Comparison of ENCODE assay signal across 17 cellular contexts in genomic region chr4:40536032-40536431, GRCh38.
DNase-seq lines count a peak whose midpoint lies in the region; ATAC-seq and TF ChIP-seq lines count a peak whose summit lies in the region.
"Had no signal": no experiment of that assay in that cellular context is flagged by ENCODE, and none has a peak within 500 bp of the region (broad histone marks: within the 10 kb centered on the region; RNA-seq: fewer than 3 reads in every experiment).

No MANE protein-coding gene starts in this region.

- no peak overlapping the region for H3K14ac ChIP-seq in IMR-90 (replicated peaks; ENCODE audit: low read depth, low read length)

- H2AFZ ChIP-seq in IMR-90 (replicated peaks; ENCODE audit: low read length, poor library complexity): no peak overlapping the region

- H3K4me1 ChIP-seq in IMR-90 (ENCODE audit: control insufficient read depth, insufficient read depth, low read length): no peaks in the 10 kb centered on the region
- H3K4me1 ChIP-seq: gastroesophageal sphincter, prostate gland had no signal

- in situ Hi-C loops in IMR-90 (cut with MboI; ENCODE audit: low sequenced_read_pairs): no loop called here

- H3K79me1 ChIP-seq in IMR-90 (ENCODE audit: low read depth in 1 of 2, low read length in 2 of 2): no peaks in the 10 kb centered on the region

- peak overlapping the region; percentile 97 for H3K27ac Mint-ChIP-seq in stimulated activated memory B cell treated with anti-CD40 and anti-IgM and Interleukin-4, amounts not matched to agents 10 μg/mL and 1 μg/mL and 100 μg/mL, for 72 hours
- H3K27ac Mint-ChIP-seq: naive thymus-derived CD8-positive, alpha-beta T cell had no signal

- POLR2A ChIA-PET in IMR-90 (lab: Charles Lee; ENCODE audit: unreplicated experiment): no interaction called here

- no peaks in the 10 kb centered on the region for H3K27me3 Mint-ChIP-seq in stimulated activated memory B cell treated with anti-CD40 and anti-IgM and Interleukin-4, amounts not matched to agents 10 μg/mL and 1 μg/mL and 100 μg/mL, for 72 hours
- H3K27me3 Mint-ChIP-seq: naive thymus-derived CD8-positive, alpha-beta T cell had no signal

- TF ChIP-seq CTCF in IMR-90 (conservative IDR thresholded peaks at IDR 0.05; ENCODE audit: low read depth, low read length): no peak

- no peak overlapping the region for H3K4me3 ChIP-seq in IMR-90 (ENCODE audit: insufficient read depth, low read depth, low read length)
- H3K4me3 ChIP-seq: gastroesophageal sphincter, lung, prostate gland, stomach had no signal

- no peak overlapping the region for H3K23ac ChIP-seq in IMR-90 (ENCODE audit: low read depth, low read length)

- H3K27me3 ChIP-seq in IMR-90 (ENCODE audit: control insufficient read depth, insufficient read depth, low read length): no peaks in the 10 kb centered on the region
- H3K27me3 ChIP-seq: gastroesophageal sphincter, stomach had no signal

- CTCF ChIA-PET in IMR-90 (lab: Yijun Ruan, JAX): no interaction called here

- no peak for DNase-seq in IMR-90
- DNase-seq in NCI-H2227 treated with DMSO at 0.1 percent for 48 hours (lab: John Stamatoyannopoulos, UW): no peak
- DNase-seq in DMS 273 (lab: John Stamatoyannopoulos, UW; ENCODE audit: unreplicated experiment): no peak
- no peak for DNase-seq in DMS53 treated with DMSO at 0.1 percent for 48 hours (lab: John Stamatoyannopoulos, UW; ENCODE audit: unreplicated experiment)
- no peak for DNase-seq in NCI-H748 treated with DMSO at 0.1 percent for 48 hours (lab: John Stamatoyannopoulos, UW)
- DNase-seq: aorta; naive thymus-derived CD8-positive, alpha-beta T cell; PC-3; stimulated activated CD4-positive, alpha-beta T cell treated with anti-CD3 and anti-CD28 coated beads, Interleukin-12 subunit alpha, Interleukin-12 subunit beta, amount 100 ng/mL, for 4 hours; stomach had no signal

- no peaks in the 10 kb centered on the region for H3K9me3 Mint-ChIP-seq in stimulated activated memory B cell treated with anti-CD40 and anti-IgM and Interleukin-4, amounts not matched to agents 10 μg/mL and 1 μg/mL and 100 μg/mL, for 72 hours
- H3K9me3 Mint-ChIP-seq: naive thymus-derived CD8-positive, alpha-beta T cell had no signal

- no peak for TF ChIP-seq POLR2A in IMR-90 (IDR thresholded peaks at IDR 0.05; ENCODE audit: low read depth, low read length)

- H2BK5ac ChIP-seq in IMR-90 (ENCODE audit: low read depth, low read length, poor library complexity, severe bottlenecking): no peak overlapping the region

- no peak overlapping the region for H2BK120ac ChIP-seq in IMR-90 (ENCODE audit: low read depth, low read length)

- H3K27ac ChIP-seq in IMR-90 (ENCODE audit: insufficient read depth, low read length): no peak overlapping the region
- H3K27ac ChIP-seq: gastroesophageal sphincter, prostate gland had no signal

- no peaks in the 10 kb centered on the region for H3K9me3 ChIP-seq in IMR-90 (ENCODE audit: control insufficient read depth, insufficient read depth, low read length)
- H3K9me3 ChIP-seq: gastroesophageal sphincter, prostate gland, stomach had no signal

- no peak overlapping the region for H3K18ac ChIP-seq in IMR-90 (ENCODE audit: low read depth, low read length)

- no peak overlapping the region for H3K56ac ChIP-seq in IMR-90 (ENCODE audit: extremely low read depth, insufficient read depth, low read length)

- H4K5ac ChIP-seq in IMR-90 (ENCODE audit: low read depth, low read length): no peak overlapping the region

- H4K91ac ChIP-seq in IMR-90 (ENCODE audit: insufficient read depth, low read depth, low read length): no peak overlapping the region

- no peak overlapping the region for H2AK5ac ChIP-seq in IMR-90 (ENCODE audit: low read depth, low read length)

- no peaks in the 10 kb centered on the region for H3K36me3 ChIP-seq in IMR-90 (ENCODE audit: control insufficient read depth, insufficient read depth, low read length)
- H3K36me3 ChIP-seq: gastroesophageal sphincter, prostate gland had no signal

- no peak overlapping the region for H2AK9ac ChIP-seq in IMR-90 (replicated peaks; ENCODE audit: low read depth, low read length, poor library complexity)

- H3K9ac ChIP-seq in IMR-90 (ENCODE audit: low read depth, low read length): no peak overlapping the region

- no peak for TF ChIP-seq RAD21 in IMR-90 (IDR thresholded peaks at IDR 0.05; ENCODE audit: low read length)

- intact Hi-C loops in IMR-90 (cut with micrococcal nuclease): no loop called here

- no peaks in the 10 kb centered on the region for H3K9me1 ChIP-seq in IMR-90 (ENCODE audit: insufficient read depth, low read length)

- peaks cover 42% of the 10 kb centered on the region for H3K4me1 Mint-ChIP-seq in stimulated activated memory B cell treated with anti-CD40 and anti-IgM and Interleukin-4, amounts not matched to agents 10 μg/mL and 1 μg/mL and 100 μg/mL, for 72 hours

- H3K4me2 ChIP-seq in IMR-90 (ENCODE audit: low read depth, low read length): no peak overlapping the region

- H4K20me1 ChIP-seq in IMR-90 (ENCODE audit: insufficient read depth, low read length): no peaks in the 10 kb centered on the region

- dilution Hi-C loops in IMR-90 (cut with HindIII; ENCODE audit: low sequenced_read_pairs, unreplicated experiment): no loop called here

- no peak overlapping the region for H2BK20ac ChIP-seq in IMR-90 (ENCODE audit: low read depth, low read length)

- no peak overlapping the region for H3K4ac ChIP-seq in IMR-90 (ENCODE audit: low read depth, low read length)

- 100% methylated on average over 2 of the region's 4 CpGs; no CpG with 5 or more reads in 1 of the 2 experiments for WGBS in IMR-90 (ENCODE audit: extremely low coverage in 2 of 2, insufficient read length in 1 of 2), 2 experiments

- BruUV-seq in IMR-90 (replicated peaks; lab: Mats Ljungman, UMichigan): no TSS peak

- H2BK15ac ChIP-seq in IMR-90 (ENCODE audit: low read depth, low read length): no peak overlapping the region

- ATAC-seq in GM18867 (IDR thresholded peaks at IDR 0.05; ENCODE audit: unreplicated experiment): peak; percentile 79
- peak; percentile 70 for ATAC-seq in GM21529 (IDR thresholded peaks at IDR 0.05; ENCODE audit: unreplicated experiment)
- no peak for ATAC-seq in IMR-90 (ENCODE audit: low read depth)
- ATAC-seq in stimulated activated memory B cell treated with anti-CD40 and anti-IgM and Interleukin-4, amounts not matched to agents 10 μg/mL and 1 μg/mL and 100 μg/mL, for 72 hours: peak; percentile 96
- ATAC-seq: gastroesophageal sphincter; HepG2; naive thymus-derived CD8-positive, alpha-beta T cell; PC-3 had no signal

- no peak overlapping the region for H4K8ac ChIP-seq in IMR-90 (ENCODE audit: low read depth in 2 of 2, low read length in 2 of 2)

- H3K4me3 Mint-ChIP-seq in stimulated activated memory B cell treated with anti-CD40 and anti-IgM and Interleukin-4, amounts not matched to agents 10 μg/mL and 1 μg/mL and 100 μg/mL, for 72 hours: peak overlapping the region; percentile 61
- H3K4me3 Mint-ChIP-seq: naive thymus-derived CD8-positive, alpha-beta T cell had no signal

- H3K36me3 Mint-ChIP-seq in stimulated activated memory B cell treated with anti-CD40 and anti-IgM and Interleukin-4, amounts not matched to agents 10 μg/mL and 1 μg/mL and 100 μg/mL, for 72 hours: peaks cover 9% of the 10 kb centered on the region
- H3K36me3 Mint-ChIP-seq: naive thymus-derived CD8-positive, alpha-beta T cell had no signal

TF ChIP-seq in IMR-90, 13 proteins besides CTCF, POLR2A, EP300 and RAD21:
- TF ChIP-seq MAFK (IDR thresholded peaks at IDR 0.05; ENCODE audit: low read depth, low read length) (0 out of 2 replicates have a peak, but pooled peaks have one; percentile 7), SMC3 (IDR thresholded peaks at IDR 0.05; ENCODE audit: low read depth, low read length) (no peak)
